ENCODE assay signal across 17 cellular contexts in genomic region chr18:2845175-2845574, GRCh38. TPM values are rescaled to one million over a fixed set of nuclear protein-coding genes. Genes with fewer than 3 reads are reported as not detected.
A peak's percentile ranks its signal among the peaks of the same experiment; 100 is the strongest.
DNase-seq lines count a peak whose midpoint lies in the region; ATAC-seq and TF ChIP-seq lines count a peak whose summit lies in the region.
"Had no signal": no experiment of that assay in that cellular context is flagged by ENCODE, and none has a peak within 500 bp of the region (broad histone marks: within the 10 kb centered on the region; RNA-seq: fewer than 3 reads in every experiment).

No MANE protein-coding gene starts in this region.

- no peak overlapping the region for H3K27ac ChIP-seq in HL-60 (replicated peaks)
- H3K27ac ChIP-seq: SJSA1 had no signal

- H3K4me3 Mint-ChIP-seq in CD14-positive monocyte, result peak overlapping the region; percentile 87 to 88
- H3K4me3 Mint-ChIP-seq in dendritic cell treated with granulocyte-macrophage colony-stimulating factor and Interleukin-4, amounts not matched to agents 40 ng/mL and 50 ng/mL, for 4 days, result peak overlapping the region; percentile 89
- H3K4me3 Mint-ChIP-seq in activated naive CD4-positive, alpha-beta T cell treated with anti-CD3 and anti-CD28 coated beads for 36 hours, result no peak overlapping the region

- peak; percentile 5 for ATAC-seq in sciatic nerve

- H3K27me3 ChIP-seq in HL-60 (ENCODE audit: insufficient read depth, poor library complexity, severe bottlenecking), result no peaks in the 10 kb centered on the region

- H3K4me3 ChIP-seq in HL-60 (replicated peaks; ENCODE audit: insufficient read depth, low read length), result no peak overlapping the region
- H3K4me3 ChIP-seq: SJSA1 had no signal

- intact Hi-C loops in CD14-positive monocyte (cut with micrococcal nuclease), result loop anchor here (5.0 to 10.0 kb wide), 8 partner anchors 52 to 750 kb away; partner anchors contain the start of genes SMCHD1 (in 2 of the 2), LPIN2 (in 1 of the 2) and TGIF1 (in 1 of the 2)
- intact Hi-C loops in dendritic cell treated with granulocyte-macrophage colony-stimulating factor and Interleukin-4, amounts not matched to agents 40 ng/mL and 50 ng/mL, for 4 days (cut with micrococcal nuclease), result loop anchor here (5.0 kb wide), 1 partner anchor 62 kb away; no protein-coding TSS in a partner anchor
- intact Hi-C loops in sciatic nerve (cut with DNase I), result no loop called here
- intact Hi-C loops in activated naive CD4-positive, alpha-beta T cell treated with anti-CD3 and anti-CD28 coated beads for 36 hours (cut with micrococcal nuclease), result loop anchor here (5.0 kb wide), 5 partner anchors 47 to 282 kb away; partner anchors contain the start of genes METTL4 and NDC80

- peak overlapping the region; percentile 91 to 98 (median 96) for H3K27ac Mint-ChIP-seq in CD14-positive monocyte
- H3K27ac Mint-ChIP-seq in dendritic cell treated with granulocyte-macrophage colony-stimulating factor and Interleukin-4, amounts not matched to agents 40 ng/mL and 50 ng/mL, for 4 days, result no peak overlapping the region
- no peak overlapping the region for H3K27ac Mint-ChIP-seq in activated naive CD4-positive, alpha-beta T cell treated with anti-CD3 and anti-CD28 coated beads for 36 hours

- peaks cover 9 to 12% of the 10 kb centered on the region in 2 donors for H3K36me3 Mint-ChIP-seq in CD14-positive monocyte
- peaks cover 42% of the 10 kb centered on the region for H3K36me3 Mint-ChIP-seq in dendritic cell treated with granulocyte-macrophage colony-stimulating factor and Interleukin-4, amounts not matched to agents 40 ng/mL and 50 ng/mL, for 4 days (ENCODE audit: low read depth)
- H3K36me3 Mint-ChIP-seq in activated naive CD4-positive, alpha-beta T cell treated with anti-CD3 and anti-CD28 coated beads for 36 hours (ENCODE audit: low read depth), result no peaks in the 10 kb centered on the region

- H3K4me1 Mint-ChIP-seq in CD14-positive monocyte, result peaks cover 53% of the 10 kb centered on the region
- peaks cover 60% of the 10 kb centered on the region for H3K4me1 Mint-ChIP-seq in dendritic cell treated with granulocyte-macrophage colony-stimulating factor and Interleukin-4, amounts not matched to agents 40 ng/mL and 50 ng/mL, for 4 days (ENCODE audit: low read depth)
- H3K4me1 Mint-ChIP-seq in activated naive CD4-positive, alpha-beta T cell treated with anti-CD3 and anti-CD28 coated beads for 36 hours (ENCODE audit: low read depth), result peaks cover 14% of the 10 kb centered on the region

- DNase-seq in CD14-positive monocyte (ENCODE audit: low spot score) (peak; percentile 71), HL-60 (ENCODE audit: low read depth in 1 of 2, low spot score in 1 of 2) (peak; percentile 83 to 94), sciatic nerve (ENCODE audit: low spot score) (no peak), GM19238 (ENCODE audit: insufficient read length, low spot score) (no peak)
- DNase-seq in stimulated activated CD4-positive, alpha-beta T cell treated with anti-CD3 and anti-CD28 coated beads, Interleukin-15, amount 100 ng/mL, for 24 hours, result no peak
- no peak for DNase-seq in activated naive CD4-positive, alpha-beta T cell treated with anti-CD3 and anti-CD28 coated beads for 36 hours
- DNase-seq: AML-193, GF-D8, H7, NCI-H1436 treated with DMSO at 0.1 percent for 48 hours, NCI-H2081, NCI-H2227 treated with DMSO at 0.1 percent for 48 hours, NCI-H526, OCI-M1, RPMI8226 had no signal

- H3K9me3 Mint-ChIP-seq in CD14-positive monocyte, result peaks cover 0 to 3% (median 0%) of the 10 kb centered on the region in 7 donors
- H3K9me3 Mint-ChIP-seq in dendritic cell treated with granulocyte-macrophage colony-stimulating factor and Interleukin-4, amounts not matched to agents 40 ng/mL and 50 ng/mL, for 4 days, result no peaks in the 10 kb centered on the region
- no peaks in the 10 kb centered on the region for H3K9me3 Mint-ChIP-seq in activated naive CD4-positive, alpha-beta T cell treated with anti-CD3 and anti-CD28 coated beads for 36 hours

- peaks cover 0 to 1% (median 0%) of the 10 kb centered on the region in 3 donors for H3K27me3 Mint-ChIP-seq in CD14-positive monocyte (ENCODE audit: low read depth in 3 of 3)
- H3K27me3 Mint-ChIP-seq in dendritic cell treated with granulocyte-macrophage colony-stimulating factor and Interleukin-4, amounts not matched to agents 40 ng/mL and 50 ng/mL, for 4 days, result no peaks in the 10 kb centered on the region
- peaks cover 27% of the 10 kb centered on the region for H3K27me3 Mint-ChIP-seq in activated naive CD4-positive, alpha-beta T cell treated with anti-CD3 and anti-CD28 coated beads for 36 hours (ENCODE audit: low read depth)

- TF ChIP-seq CTCF in CD14-positive monocyte (IDR thresholded peaks at IDR 0.05) (no peak), HL-60 (IDR thresholded peaks at IDR 0.05; ENCODE audit: insufficient read depth, low read length) (no peak)

- CTCF ChIA-PET in activated naive CD4-positive, alpha-beta T cell treated with anti-CD3 and anti-CD28 coated beads for 36 hours (lab: Charles Lee), result interaction anchor here (0.7 kb wide), 1 partner anchor 586 kb away, joined by 3 read pairs; no protein-coding TSS in a partner anchor

RNA-seq across cellular contexts. Expression of gene EMILIN2, which starts 1.6 kb away (rescaled TPM):
- 10 to 100 TPM; 30.5 to 33.8 TPM for polyA plus RNA-seq in CD14-positive monocyte
- total RNA-seq in sciatic nerve, result 25.1 TPM
- total RNA-seq in activated naive CD4-positive, alpha-beta T cell treated with anti-CD3 and anti-CD28 coated beads for 36 hours, result 10 to 100 TPM; 12.2 to 13.2 TPM

Comparison
In these comparisons a context has a peak if more than half of its experiments do, and no peak if none do; other contexts are left out.
1. DNase-seq: peak in CD14-positive monocyte (single experiment) and HL-60 (2 of 2); none in sciatic nerve (single experiment), stimulated activated CD4-positive, alpha-beta T cell treated with anti-CD3 and anti-CD28 coated beads, Interleukin-15, amount 100 ng/mL, for 24 hours (single experiment), GM19238 (single experiment) and activated naive CD4-positive, alpha-beta T cell treated with anti-CD3 and anti-CD28 coated beads for 36 hours (single experiment).
2. H3K27ac Mint-ChIP-seq: peak in CD14-positive monocyte (7 of 7); none in dendritic cell treated with granulocyte-macrophage colony-stimulating factor and Interleukin-4, amounts not matched to agents 40 ng/mL and 50 ng/mL, for 4 days (single experiment) and activated naive CD4-positive, alpha-beta T cell treated with anti-CD3 and anti-CD28 coated beads for 36 hours (single experiment).